Comparison of ENCODE assay signal across 17 cellular contexts in the genomic region with DNA sequence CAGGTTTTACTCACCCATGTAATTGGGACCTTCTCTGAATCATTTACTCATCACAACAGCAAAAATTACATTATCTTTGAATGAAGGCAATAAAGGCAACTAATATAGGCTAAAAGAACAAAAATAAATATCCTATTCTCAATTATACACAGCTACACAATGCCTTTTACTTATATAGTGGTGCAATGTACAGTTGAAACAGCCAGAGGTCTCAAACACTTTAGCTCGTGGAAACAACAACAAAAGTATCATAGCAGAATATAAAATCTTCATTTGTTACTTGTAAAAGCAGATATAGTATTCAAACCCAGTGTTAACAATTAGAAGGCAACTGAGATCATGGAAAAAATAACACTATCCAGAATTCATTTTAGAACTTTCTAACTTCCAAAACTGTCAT.
"Had no signal": no experiment of that assay in that cellular context is flagged by ENCODE, and none has a peak within 500 bp of the region (broad histone marks: within the 10 kb centered on the region; RNA-seq: fewer than 3 reads in every experiment).

No MANE protein-coding gene starts in this region.

- H3K4me2 ChIP-seq: smooth muscle cell had no signal

- H3K4me3 ChIP-seq: sigmoid colon, smooth muscle cell, vagina had no signal

- H3K9me3 ChIP-seq: sigmoid colon, vagina had no signal

- H3K27me3 ChIP-seq: sigmoid colon, vagina had no signal

- ATAC-seq: stimulated activated memory B cell treated with anti-CD40 and anti-IgM and Interleukin-4, amounts not matched to agents 10 μg/mL and 1 μg/mL and 100 μg/mL, for 72 hours had no signal

- H3K27ac ChIP-seq: sigmoid colon, vagina had no signal

- DNase-seq: activated CD4-positive, alpha-beta memory T cell treated with anti-CD3 and anti-CD28 coated beads for 36 hours; activated CD4-positive, alpha-beta T cell treated with anti-CD3 and anti-CD28 coated beads for 48 hours; activated naive CD4-positive, alpha-beta T cell treated with Interleukin-2 at 50 U/mL for 16 hours; activated naive CD8-positive, alpha-beta T cell treated with anti-CD3 and anti-CD28 coated beads for 36 hours; activated T-cell treated with anti-CD3 and anti-CD28 coated beads, Interleukin-2, amount 50 U/mL, for 48 hours; cerebellar nuclear complex; cortex of kidney; head of caudate nucleus; nephron progenitor cell; nucleus accumbens; posterior cingulate gyrus; sigmoid colon; stimulated activated CD4-positive, alpha-beta T cell treated with anti-CD3 and anti-CD28 coated beads, Interleukin-15, amount 100 ng/mL, for 24 hours; trophoblast cell had no signal

- H3K4me1 ChIP-seq: vagina had no signal
